ENCODE assay signal across 8 cellular contexts in the genomic region with DNA sequence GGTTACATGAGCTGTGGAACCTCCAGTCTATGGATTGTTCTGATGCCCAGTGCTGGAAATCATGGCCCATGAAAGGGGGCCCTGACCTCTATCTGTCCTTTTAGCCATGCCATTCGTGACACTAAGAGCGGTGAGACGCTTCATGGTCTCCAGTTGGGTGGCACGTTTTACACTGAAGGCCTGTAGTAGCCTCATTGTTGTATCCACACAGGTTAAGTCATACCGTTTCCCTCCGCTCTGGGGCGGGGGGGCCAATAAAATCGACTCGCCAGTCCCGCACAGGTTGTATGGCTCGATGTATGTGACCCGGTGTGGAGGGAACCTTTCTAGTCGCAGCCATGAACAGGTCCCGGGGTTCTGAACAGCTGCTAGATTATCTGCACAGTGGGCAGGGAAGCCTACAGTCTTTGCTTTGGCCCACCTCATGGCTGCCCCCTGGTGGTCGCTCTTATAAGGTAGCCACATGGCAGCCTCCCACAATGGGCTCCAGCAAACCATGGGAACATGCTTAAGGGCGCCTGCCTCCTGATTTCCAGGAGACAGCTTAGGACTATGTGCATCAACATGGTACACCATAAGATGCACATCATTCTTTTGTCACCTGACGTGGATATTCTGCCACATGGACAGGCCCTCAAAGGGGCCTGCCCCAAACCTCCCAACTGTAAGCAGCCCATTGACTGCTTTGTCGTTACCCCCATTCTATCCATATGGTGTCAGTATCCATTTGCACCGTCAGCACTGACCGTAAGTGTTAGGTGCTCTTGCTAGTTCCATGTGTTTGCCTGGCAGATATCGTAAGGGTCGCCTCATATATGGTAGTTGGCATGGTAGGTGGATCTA. TPM values are rescaled to one million over a fixed set of nuclear protein-coding genes. Genes with fewer than 3 reads are reported as not detected.
DNase-seq lines count a peak whose midpoint lies in the region; ATAC-seq and TF ChIP-seq lines count a peak whose summit lies in the region.

No MANE protein-coding gene starts in this region.

- ATAC-seq in HG03196 (IDR thresholded peaks at IDR 0.05; ENCODE audit: unreplicated experiment) = no peak

- no peak overlapping the region for H3K4me3 ChIP-seq in epithelial cell of esophagus (ENCODE audit: low read length)

- in situ Hi-C loops in GM13977 (cut with MboI; ENCODE audit: low pct_unique_long_range_greater_than_20kb, low sequenced_read_pairs, unreplicated experiment) = no loop called here

- DNase-seq in 8988T (peak; percentile 29), GM13977 (ENCODE audit: low spot score) (peak; percentile 80), NOMO-1 treated with DMSO at 0.1 percent for 48 hours (lab: John Stamatoyannopoulos, UW; ENCODE audit: unreplicated experiment) (peak; percentile 58), epithelial cell of esophagus (ENCODE audit: low read depth) (peak; percentile 61), mucosa of gallbladder (ENCODE audit: low spot score) (peak; percentile 91)
- DNase-seq in activated CD8-positive, alpha-beta memory T cell treated with anti-CD3 and anti-CD28 coated beads, Interleukin-2, amount 50 U/mL, for 24 hours (ENCODE audit: extremely low read depth) = peak; percentile 65
- DNase-seq in stimulated activated CD8-positive, alpha-beta memory T cell treated with anti-CD3 and anti-CD28 coated beads, Interleukin-4, amount 100 ng/mL, for 48 hours = peak; percentile 95

- peak; percentile 86 for TF ChIP-seq CTCF in GM13977 (IDR thresholded peaks at IDR 0.05; ENCODE audit: extremely low read depth, insufficient read depth, missing control alignments)
- peak; percentile 70 for TF ChIP-seq CTCF in epithelial cell of esophagus (IDR thresholded peaks at IDR 0.05; ENCODE audit: insufficient read depth, low read depth, low read length, missing control alignments)

RNA-seq across cellular contexts. Expression of a gene that starts 19.7 kb away (rescaled TPM):
- total RNA-seq in mucosa of gallbladder = 20.9 TPM

RNA-seq across cellular contexts. Expression of a gene that starts 21.4 kb away (rescaled TPM):
- total RNA-seq in mucosa of gallbladder = 3.4 TPM

RNA-seq across cellular contexts. Expression of a gene that starts 59.1 kb away (rescaled TPM):
- 58.2 TPM for total RNA-seq in mucosa of gallbladder

Comparison
In these comparisons a context has a peak if more than half of its experiments do, and no peak if none do; other contexts are left out.
1. DNase-seq: peak in every context shown above with its lines; median percentile 95 in stimulated activated CD8-positive, alpha-beta memory T cell treated with anti-CD3 and anti-CD28 coated beads, Interleukin-4, amount 100 ng/mL, for 48 hours; 91 in mucosa of gallbladder; 80 in GM13977; 65 in activated CD8-positive, alpha-beta memory T cell treated with anti-CD3 and anti-CD28 coated beads, Interleukin-2, amount 50 U/mL, for 24 hours; 61 in epithelial cell of esophagus; 58 in NOMO-1 treated with DMSO at 0.1 percent for 48 hours; 29 in 8988T.